In the genomic region with DNA sequence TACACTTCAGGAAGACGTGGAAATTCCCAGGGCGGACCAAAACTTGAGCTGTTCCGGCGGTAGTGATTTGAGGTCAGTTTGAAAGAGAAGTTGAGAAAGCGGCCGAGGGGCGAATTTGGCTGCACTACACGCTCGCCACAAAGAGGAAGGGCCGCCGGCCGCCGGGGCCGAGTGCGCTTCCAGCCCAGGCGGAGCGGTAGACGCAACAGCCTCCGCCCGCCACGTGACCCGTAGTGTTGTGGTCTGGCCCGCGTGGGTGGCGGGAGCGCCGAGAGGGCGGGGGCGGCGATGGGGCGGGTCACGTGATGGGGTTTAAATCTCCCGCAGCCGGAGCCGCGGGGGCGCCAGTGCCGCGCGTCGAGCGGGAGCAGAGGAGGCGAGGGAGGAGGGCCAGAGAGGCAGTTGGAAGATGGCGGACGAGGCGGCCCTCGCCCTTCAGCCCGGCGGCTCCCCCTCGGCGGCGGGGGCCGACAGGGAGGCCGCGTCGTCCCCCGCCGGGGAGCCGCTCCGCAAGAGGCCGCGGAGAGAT, we compare ENCODE assay signal across 8 cellular contexts. TPM values are rescaled to one million over a fixed set of nuclear protein-coding genes. Genes with fewer than 3 reads are reported as not detected.
DNase-seq lines count a peak whose midpoint lies in the region; TF ChIP-seq lines count a peak whose summit lies in the region.

A gene (plus strand): TSS at position 344 of the 529 bp plus-strand sequence. CDS start 66 bp downstream, at position 410.

- TF ChIP-seq CTCF in GM20000 (IDR thresholded peaks at IDR 0.05; ENCODE audit: extremely low read depth, missing control alignments): no peak

- CTCF ChIA-PET in activated CD8-positive, alpha-beta memory T cell treated with anti-CD3 and anti-CD28 coated beads for 36 hours (lab: Charles Lee): interaction anchor here (0.6 to 1.1 kb wide), 2 partner anchors 35 to 193 kb away, joined by 4 to 7 read pairs; no protein-coding TSS in a partner anchor

- peak; percentile 53 for DNase-seq in COLO829 (ENCODE audit: low spot score)
- peak; percentile 93 for DNase-seq in GM20000 (ENCODE audit: low spot score)
- DNase-seq in HS-5 (ENCODE audit: low read depth): peak; percentile 65
- DNase-seq in NK-92 (lab: John Stamatoyannopoulos, UW; ENCODE audit: unreplicated experiment): peak; percentile 70
- DNase-seq in effector CD8-positive, alpha-beta T cell (lab: John Stamatoyannopoulos, UW): peak; percentile 90
- peak; percentile 97 for DNase-seq in medulla oblongata (ENCODE audit: extremely low spot score)
- DNase-seq in stimulated activated CD4-positive, alpha-beta T cell treated with anti-CD3 and anti-CD28 coated beads, TNF-alpha, amount 100 ng/mL, for 48 hours (ENCODE audit: low read depth in 3 of 3): peak; percentile 78 to 86 (median 80)

- POLR2A ChIA-PET in activated CD8-positive, alpha-beta memory T cell treated with anti-CD3 and anti-CD28 coated beads for 36 hours (lab: Charles Lee): interaction anchor here (0.8 to 1.1 kb wide), 2 partner anchors 28 to 35 kb away, joined by 3 read pairs; no protein-coding TSS in a partner anchor

RNA-seq across cellular contexts. Expression of the gene that starts here (rescaled TPM):
- 10 to 100 TPM; 30.6 to 30.9 TPM for total RNA-seq in activated CD8-positive, alpha-beta memory T cell treated with anti-CD3 and anti-CD28 coated beads for 36 hours

Comparison
In these comparisons a context has a peak if more than half of its experiments do, and no peak if none do; other contexts are left out.
1. Peak in every context shown above with its lines: DNase-seq.